ENCODE assay signal across 1 cellular context in the genomic region with DNA sequence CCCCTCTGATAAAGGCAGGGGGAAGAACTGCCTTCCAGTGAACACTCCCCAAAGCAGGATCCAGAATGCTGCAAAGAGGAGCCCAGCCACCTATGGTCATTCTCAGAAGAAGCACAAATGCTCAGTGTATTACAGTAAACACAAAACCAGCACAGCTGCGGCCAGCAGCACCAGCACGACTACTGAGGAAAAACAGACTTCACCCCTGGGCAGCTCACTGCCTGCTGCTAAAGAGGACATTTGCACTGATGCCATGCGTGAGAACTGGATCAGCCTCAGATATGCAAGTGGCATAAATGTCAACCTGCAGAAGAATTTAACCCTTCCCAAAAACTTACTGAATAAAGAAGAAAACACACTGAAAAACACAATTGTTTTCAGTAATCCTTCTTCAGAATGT.
TF ChIP-seq lines count a peak whose summit lies in the region.

No MANE protein-coding gene starts in this region.

TF ChIP-seq in GM12878, 131 proteins besides CTCF, POLR2A, EP300 and RAD21 (continued from another document):
- TF ChIP-seq, protein P1, sequence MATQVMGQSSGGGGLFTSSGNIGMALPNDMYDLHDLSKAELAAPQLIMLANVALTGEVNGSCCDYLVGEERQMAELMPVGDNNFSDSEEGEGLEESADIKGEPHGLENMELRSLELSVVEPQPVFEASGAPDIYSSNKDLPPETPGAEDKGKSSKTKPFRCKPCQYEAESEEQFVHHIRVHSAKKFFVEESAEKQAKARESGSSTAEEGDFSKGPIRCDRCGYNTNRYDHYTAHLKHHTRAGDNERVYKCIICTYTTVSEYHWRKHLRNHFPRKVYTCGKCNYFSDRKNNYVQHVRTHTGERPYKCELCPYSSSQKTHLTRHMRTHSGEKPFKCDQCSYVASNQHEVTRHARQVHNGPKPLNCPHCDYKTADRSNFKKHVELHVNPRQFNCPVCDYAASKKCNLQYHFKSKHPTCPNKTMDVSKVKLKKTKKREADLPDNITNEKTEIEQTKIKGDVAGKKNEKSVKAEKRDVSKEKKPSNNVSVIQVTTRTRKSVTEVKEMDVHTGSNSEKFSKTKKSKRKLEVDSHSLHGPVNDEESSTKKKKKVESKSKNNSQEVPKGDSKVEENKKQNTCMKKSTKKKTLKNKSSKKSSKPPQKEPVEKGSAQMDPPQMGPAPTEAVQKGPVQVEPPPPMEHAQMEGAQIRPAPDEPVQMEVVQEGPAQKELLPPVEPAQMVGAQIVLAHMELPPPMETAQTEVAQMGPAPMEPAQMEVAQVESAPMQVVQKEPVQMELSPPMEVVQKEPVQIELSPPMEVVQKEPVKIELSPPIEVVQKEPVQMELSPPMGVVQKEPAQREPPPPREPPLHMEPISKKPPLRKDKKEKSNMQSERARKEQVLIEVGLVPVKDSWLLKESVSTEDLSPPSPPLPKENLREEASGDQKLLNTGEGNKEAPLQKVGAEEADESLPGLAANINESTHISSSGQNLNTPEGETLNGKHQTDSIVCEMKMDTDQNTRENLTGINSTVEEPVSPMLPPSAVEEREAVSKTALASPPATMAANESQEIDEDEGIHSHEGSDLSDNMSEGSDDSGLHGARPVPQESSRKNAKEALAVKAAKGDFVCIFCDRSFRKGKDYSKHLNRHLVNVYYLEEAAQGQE (IDR thresholded peaks at IDR 0.05; ENCODE audit: low read depth, low read length), result no peak
- TF ChIP-seq TCF3 (IDR thresholded peaks at IDR 0.05; ENCODE audit: borderline replicate concordance, insufficient read depth, low read depth, low read length) (no peak), BHLHE40 (IDR thresholded peaks at IDR 0.05; ENCODE audit: borderline replicate concordance in 1 of 2, low read depth in 2 of 2, low read length in 1 of 2) (no peak)
- TF ChIP-seq, protein P2, sequence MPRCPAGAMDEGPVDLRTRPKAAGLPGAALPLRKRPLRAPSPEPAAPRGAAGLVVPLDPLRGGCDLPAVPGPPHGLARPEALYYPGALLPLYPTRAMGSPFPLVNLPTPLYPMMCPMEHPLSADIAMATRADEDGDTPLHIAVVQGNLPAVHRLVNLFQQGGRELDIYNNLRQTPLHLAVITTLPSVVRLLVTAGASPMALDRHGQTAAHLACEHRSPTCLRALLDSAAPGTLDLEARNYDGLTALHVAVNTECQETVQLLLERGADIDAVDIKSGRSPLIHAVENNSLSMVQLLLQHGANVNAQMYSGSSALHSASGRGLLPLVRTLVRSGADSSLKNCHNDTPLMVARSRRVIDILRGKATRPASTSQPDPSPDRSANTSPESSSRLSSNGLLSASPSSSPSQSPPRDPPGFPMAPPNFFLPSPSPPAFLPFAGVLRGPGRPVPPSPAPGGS (IDR thresholded peaks at IDR 0.05; ENCODE audit: borderline replicate concordance, insufficient read depth, low read depth, low read length, poor library complexity, severe bottlenecking), result no peak
- TF ChIP-seq, protein P3, sequence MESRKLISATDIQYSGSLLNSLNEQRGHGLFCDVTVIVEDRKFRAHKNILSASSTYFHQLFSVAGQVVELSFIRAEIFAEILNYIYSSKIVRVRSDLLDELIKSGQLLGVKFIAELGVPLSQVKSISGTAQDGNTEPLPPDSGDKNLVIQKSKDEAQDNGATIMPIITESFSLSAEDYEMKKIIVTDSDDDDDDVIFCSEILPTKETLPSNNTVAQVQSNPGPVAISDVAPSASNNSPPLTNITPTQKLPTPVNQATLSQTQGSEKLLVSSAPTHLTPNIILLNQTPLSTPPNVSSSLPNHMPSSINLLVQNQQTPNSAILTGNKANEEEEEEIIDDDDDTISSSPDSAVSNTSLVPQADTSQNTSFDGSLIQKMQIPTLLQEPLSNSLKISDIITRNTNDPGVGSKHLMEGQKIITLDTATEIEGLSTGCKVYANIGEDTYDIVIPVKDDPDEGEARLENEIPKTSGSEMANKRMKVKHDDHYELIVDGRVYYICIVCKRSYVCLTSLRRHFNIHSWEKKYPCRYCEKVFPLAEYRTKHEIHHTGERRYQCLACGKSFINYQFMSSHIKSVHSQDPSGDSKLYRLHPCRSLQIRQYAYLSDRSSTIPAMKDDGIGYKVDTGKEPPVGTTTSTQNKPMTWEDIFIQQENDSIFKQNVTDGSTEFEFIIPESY (IDR thresholded peaks at IDR 0.05), result no peak
